1 cellular context compared by ENCODE assay signal in genomic region chr2:226515344-226516055, GRCh38.
TF ChIP-seq lines count a peak whose summit lies in the region.

No MANE protein-coding gene starts in this region.

TF ChIP-seq in HepG2, 621 proteins besides CTCF, POLR2A, EP300 and RAD21 (continued from another document and continues in another):
- 0 out of 2 replicates have a peak, but pooled peaks have one; percentile 19 for TF ChIP-seq TBX3 (IDR thresholded peaks at IDR 0.05; ENCODE audit: borderline replicate concordance)
- peak; percentile 98 for TF ChIP-seq HOMEZ (CRISPR knock-in tag; IDR thresholded peaks at IDR 0.05; ENCODE audit: low read depth)
- no peak for TF ChIP-seq RFX5 (IDR thresholded peaks at IDR 0.05; ENCODE audit: low read depth, low read length)
- no peak for TF ChIP-seq ZC3H13 (CRISPR knock-in tag; IDR thresholded peaks at IDR 0.05)
- TF ChIP-seq ZNF329 (CRISPR knock-in tag; IDR thresholded peaks at IDR 0.05; ENCODE audit: low read depth) = no peak
- peak; percentile 71 for TF ChIP-seq PPARG (CRISPR knock-in tag; conservative IDR thresholded peaks at IDR 0.05)
- no peak for TF ChIP-seq KLF13 (CRISPR knock-in tag; IDR thresholded peaks at IDR 0.05)
- TF ChIP-seq, protein P1, sequence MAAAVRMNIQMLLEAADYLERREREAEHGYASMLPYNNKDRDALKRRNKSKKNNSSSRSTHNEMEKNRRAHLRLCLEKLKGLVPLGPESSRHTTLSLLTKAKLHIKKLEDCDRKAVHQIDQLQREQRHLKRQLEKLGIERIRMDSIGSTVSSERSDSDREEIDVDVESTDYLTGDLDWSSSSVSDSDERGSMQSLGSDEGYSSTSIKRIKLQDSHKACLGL (CRISPR knock-in tag; IDR thresholded peaks at IDR 0.05) = no peak
- TF ChIP-seq TEAD3 (CRISPR knock-in tag; optimal IDR thresholded peaks at IDR 0.05; ENCODE audit: borderline replicate concordance) = peak; percentile 78
- peak; percentile 70; the same call in 1 of the 2 replicates for TF ChIP-seq ZBTB20 (CRISPR knock-in tag; IDR thresholded peaks at IDR 0.05; ENCODE audit: borderline replicate concordance, low read depth)
- TF ChIP-seq WIZ (CRISPR knock-in tag; IDR thresholded peaks at IDR 0.05) = 0 out of 2 replicates have a peak, but pooled peaks have one; percentile 53
- TF ChIP-seq, protein P2, sequence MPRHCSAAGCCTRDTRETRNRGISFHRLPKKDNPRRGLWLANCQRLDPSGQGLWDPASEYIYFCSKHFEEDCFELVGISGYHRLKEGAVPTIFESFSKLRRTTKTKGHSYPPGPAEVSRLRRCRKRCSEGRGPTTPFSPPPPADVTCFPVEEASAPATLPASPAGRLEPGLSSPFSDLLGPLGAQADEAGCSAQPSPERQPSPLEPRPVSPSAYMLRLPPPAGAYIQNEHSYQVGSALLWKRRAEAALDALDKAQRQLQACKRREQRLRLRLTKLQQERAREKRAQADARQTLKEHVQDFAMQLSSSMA (CRISPR knock-in tag; IDR thresholded peaks at IDR 0.05) = no peak
- no peak for TF ChIP-seq ZNF629 (CRISPR knock-in tag; conservative IDR thresholded peaks at IDR 0.05)
- TF ChIP-seq NONO (IDR thresholded peaks at IDR 0.05) = no peak
- peak; percentile 59; the same call in 1 of the 2 replicates for TF ChIP-seq NONO (CRISPR knock-in tag; conservative IDR thresholded peaks at IDR 0.05)
- no peak for TF ChIP-seq GATA4 (IDR thresholded peaks at IDR 0.05; ENCODE audit: borderline replicate concordance, low read depth)
- TF ChIP-seq ZFX (CRISPR knock-in tag; IDR thresholded peaks at IDR 0.05; ENCODE audit: low read depth) = no peak
- TF ChIP-seq, protein P3, sequence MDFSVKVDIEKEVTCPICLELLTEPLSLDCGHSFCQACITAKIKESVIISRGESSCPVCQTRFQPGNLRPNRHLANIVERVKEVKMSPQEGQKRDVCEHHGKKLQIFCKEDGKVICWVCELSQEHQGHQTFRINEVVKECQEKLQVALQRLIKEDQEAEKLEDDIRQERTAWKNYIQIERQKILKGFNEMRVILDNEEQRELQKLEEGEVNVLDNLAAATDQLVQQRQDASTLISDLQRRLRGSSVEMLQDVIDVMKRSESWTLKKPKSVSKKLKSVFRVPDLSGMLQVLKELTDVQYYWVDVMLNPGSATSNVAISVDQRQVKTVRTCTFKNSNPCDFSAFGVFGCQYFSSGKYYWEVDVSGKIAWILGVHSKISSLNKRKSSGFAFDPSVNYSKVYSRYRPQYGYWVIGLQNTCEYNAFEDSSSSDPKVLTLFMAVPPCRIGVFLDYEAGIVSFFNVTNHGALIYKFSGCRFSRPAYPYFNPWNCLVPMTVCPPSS (IDR thresholded peaks at IDR 0.05) = no peak
- TF ChIP-seq JUN (CRISPR knock-in tag; IDR thresholded peaks at IDR 0.05) = peak; percentile 77; the same call in 1 of the 2 replicates
- TF ChIP-seq ZNF10 (CRISPR knock-in tag; IDR thresholded peaks at IDR 0.05; ENCODE audit: borderline replicate concordance, low read depth) = no peak
- TF ChIP-seq FOSL1 (CRISPR knock-in tag; IDR thresholded peaks at IDR 0.05; ENCODE audit: borderline replicate concordance) = no peak
- peak; percentile 87 for TF ChIP-seq HNF4A (CRISPR knock-in tag; IDR thresholded peaks at IDR 0.05)
- TF ChIP-seq, protein P4, sequence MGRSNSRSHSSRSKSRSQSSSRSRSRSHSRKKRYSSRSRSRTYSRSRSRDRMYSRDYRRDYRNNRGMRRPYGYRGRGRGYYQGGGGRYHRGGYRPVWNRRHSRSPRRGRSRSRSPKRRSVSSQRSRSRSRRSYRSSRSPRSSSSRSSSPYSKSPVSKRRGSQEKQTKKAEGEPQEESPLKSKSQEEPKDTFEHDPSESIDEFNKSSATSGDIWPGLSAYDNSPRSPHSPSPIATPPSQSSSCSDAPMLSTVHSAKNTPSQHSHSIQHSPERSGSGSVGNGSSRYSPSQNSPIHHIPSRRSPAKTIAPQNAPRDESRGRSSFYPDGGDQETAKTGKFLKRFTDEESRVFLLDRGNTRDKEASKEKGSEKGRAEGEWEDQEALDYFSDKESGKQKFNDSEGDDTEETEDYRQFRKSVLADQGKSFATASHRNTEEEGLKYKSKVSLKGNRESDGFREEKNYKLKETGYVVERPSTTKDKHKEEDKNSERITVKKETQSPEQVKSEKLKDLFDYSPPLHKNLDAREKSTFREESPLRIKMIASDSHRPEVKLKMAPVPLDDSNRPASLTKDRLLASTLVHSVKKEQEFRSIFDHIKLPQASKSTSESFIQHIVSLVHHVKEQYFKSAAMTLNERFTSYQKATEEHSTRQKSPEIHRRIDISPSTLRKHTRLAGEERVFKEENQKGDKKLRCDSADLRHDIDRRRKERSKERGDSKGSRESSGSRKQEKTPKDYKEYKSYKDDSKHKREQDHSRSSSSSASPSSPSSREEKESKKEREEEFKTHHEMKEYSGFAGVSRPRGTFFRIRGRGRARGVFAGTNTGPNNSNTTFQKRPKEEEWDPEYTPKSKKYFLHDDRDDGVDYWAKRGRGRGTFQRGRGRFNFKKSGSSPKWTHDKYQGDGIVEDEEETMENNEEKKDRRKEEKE (IDR thresholded peaks at IDR 0.05) = no peak
- no peak for TF ChIP-seq HMG20B (CRISPR knock-in tag; conservative IDR thresholded peaks at IDR 0.05)
- TF ChIP-seq ARID2 (CRISPR knock-in tag; IDR thresholded peaks at IDR 0.05; ENCODE audit: borderline replicate concordance) = 0 out of 2 replicates have a peak, but pooled peaks have one; percentile 3
- no peak for TF ChIP-seq SIN3A (IDR thresholded peaks at IDR 0.05; ENCODE audit: borderline replicate concordance, low read depth, low read length)
- 0 out of 2 replicates have a peak, but pooled peaks have one; percentile 42 for TF ChIP-seq ZNF780A (CRISPR knock-in tag; IDR thresholded peaks at IDR 0.05)
- TF ChIP-seq, protein P5, sequence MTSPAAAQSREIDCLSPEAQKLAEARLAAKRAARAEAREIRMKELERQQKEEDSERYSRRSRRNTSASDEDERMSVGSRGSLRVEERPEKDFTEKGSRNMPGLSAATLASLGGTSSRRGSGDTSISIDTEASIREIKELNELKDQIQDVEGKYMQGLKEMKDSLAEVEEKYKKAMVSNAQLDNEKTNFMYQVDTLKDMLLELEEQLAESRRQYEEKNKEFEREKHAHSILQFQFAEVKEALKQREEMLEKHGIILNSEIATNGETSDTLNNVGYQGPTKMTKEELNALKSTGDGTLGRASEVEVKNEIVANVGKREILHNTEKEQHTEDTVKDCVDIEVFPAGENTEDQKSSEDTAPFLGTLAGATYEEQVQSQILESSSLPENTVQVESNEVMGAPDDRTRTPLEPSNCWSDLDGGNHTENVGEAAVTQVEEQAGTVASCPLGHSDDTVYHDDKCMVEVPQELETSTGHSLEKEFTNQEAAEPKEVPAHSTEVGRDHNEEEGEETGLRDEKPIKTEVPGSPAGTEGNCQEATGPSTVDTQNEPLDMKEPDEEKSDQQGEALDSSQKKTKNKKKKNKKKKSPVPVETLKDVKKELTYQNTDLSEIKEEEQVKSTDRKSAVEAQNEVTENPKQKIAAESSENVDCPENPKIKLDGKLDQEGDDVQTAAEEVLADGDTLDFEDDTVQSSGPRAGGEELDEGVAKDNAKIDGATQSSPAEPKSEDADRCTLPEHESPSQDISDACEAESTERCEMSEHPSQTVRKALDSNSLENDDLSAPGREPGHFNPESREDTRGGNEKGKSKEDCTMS (CRISPR knock-in tag; conservative IDR thresholded peaks at IDR 0.05) = no peak
- TF ChIP-seq ZNF564 (CRISPR knock-in tag; IDR thresholded peaks at IDR 0.05) = no peak
- TF ChIP-seq MLX (CRISPR knock-in tag; IDR thresholded peaks at IDR 0.05) = peak; percentile 94
- peak; percentile 48; the same call in 1 of the 2 replicates for TF ChIP-seq KAT7 (CRISPR knock-in tag; IDR thresholded peaks at IDR 0.05; ENCODE audit: borderline replicate concordance)
- TF ChIP-seq ETV6 (CRISPR knock-in tag; conservative IDR thresholded peaks at IDR 0.05) = no peak
- no peak for TF ChIP-seq SPEN (CRISPR knock-in tag; IDR thresholded peaks at IDR 0.05; ENCODE audit: low read depth)
- TF ChIP-seq, protein P6, sequence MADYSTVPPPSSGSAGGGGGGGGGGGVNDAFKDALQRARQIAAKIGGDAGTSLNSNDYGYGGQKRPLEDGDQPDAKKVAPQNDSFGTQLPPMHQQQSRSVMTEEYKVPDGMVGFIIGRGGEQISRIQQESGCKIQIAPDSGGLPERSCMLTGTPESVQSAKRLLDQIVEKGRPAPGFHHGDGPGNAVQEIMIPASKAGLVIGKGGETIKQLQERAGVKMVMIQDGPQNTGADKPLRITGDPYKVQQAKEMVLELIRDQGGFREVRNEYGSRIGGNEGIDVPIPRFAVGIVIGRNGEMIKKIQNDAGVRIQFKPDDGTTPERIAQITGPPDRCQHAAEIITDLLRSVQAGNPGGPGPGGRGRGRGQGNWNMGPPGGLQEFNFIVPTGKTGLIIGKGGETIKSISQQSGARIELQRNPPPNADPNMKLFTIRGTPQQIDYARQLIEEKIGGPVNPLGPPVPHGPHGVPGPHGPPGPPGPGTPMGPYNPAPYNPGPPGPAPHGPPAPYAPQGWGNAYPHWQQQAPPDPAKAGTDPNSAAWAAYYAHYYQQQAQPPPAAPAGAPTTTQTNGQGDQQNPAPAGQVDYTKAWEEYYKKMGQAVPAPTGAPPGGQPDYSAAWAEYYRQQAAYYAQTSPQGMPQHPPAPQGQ (CRISPR knock-in tag; IDR thresholded peaks at IDR 0.05; ENCODE audit: borderline replicate concordance) = no peak
- TF ChIP-seq REST (IDR thresholded peaks at IDR 0.05; ENCODE audit: borderline replicate concordance in 1 of 2, low read depth in 1 of 2, low read length in 2 of 2) = no peak
- no peak for TF ChIP-seq MAF1 (CRISPR knock-in tag; IDR thresholded peaks at IDR 0.05; ENCODE audit: borderline replicate concordance)
- no peak for TF ChIP-seq SUZ12 (IDR thresholded peaks at IDR 0.05; ENCODE audit: low read depth, low read length)
- peak; percentile 35; the same call in 1 of the 2 replicates for TF ChIP-seq GATAD1 (CRISPR knock-in tag; IDR thresholded peaks at IDR 0.05)
- TF ChIP-seq SATB2 (CRISPR knock-in tag; IDR thresholded peaks at IDR 0.05) = 0 out of 2 replicates have a peak, but pooled peaks have one; percentile 33
- no peak for TF ChIP-seq ZNF619 (CRISPR knock-in tag; IDR thresholded peaks at IDR 0.05)
- TF ChIP-seq NFYC (CRISPR knock-in tag; IDR thresholded peaks at IDR 0.05) = peak; percentile 41; the same call in 1 of the 2 replicates
- no peak for TF ChIP-seq PHB2 (IDR thresholded peaks at IDR 0.05; ENCODE audit: partially characterized antibody)
- no peak for TF ChIP-seq ZNF510 (CRISPR knock-in tag; IDR thresholded peaks at IDR 0.05; ENCODE audit: low read depth)
- TF ChIP-seq, protein P7, sequence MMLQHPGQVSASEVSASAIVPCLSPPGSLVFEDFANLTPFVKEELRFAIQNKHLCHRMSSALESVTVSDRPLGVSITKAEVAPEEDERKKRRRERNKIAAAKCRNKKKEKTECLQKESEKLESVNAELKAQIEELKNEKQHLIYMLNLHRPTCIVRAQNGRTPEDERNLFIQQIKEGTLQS (CRISPR knock-in tag; IDR thresholded peaks at IDR 0.05) = peak; percentile 22; the same call in 1 of the 2 replicates
- TF ChIP-seq CBX5 (CRISPR knock-in tag; IDR thresholded peaks at IDR 0.05; ENCODE audit: borderline replicate concordance) = no peak
- peak; percentile 45; the same call in 1 of the 2 replicates for TF ChIP-seq ZNF605 (CRISPR knock-in tag; IDR thresholded peaks at IDR 0.05)
- TF ChIP-seq TEAD2 (CRISPR knock-in tag; IDR thresholded peaks at IDR 0.05) = no peak
- no peak for TF ChIP-seq KLF6 (CRISPR knock-in tag; IDR thresholded peaks at IDR 0.05)
- TF ChIP-seq, protein P8, sequence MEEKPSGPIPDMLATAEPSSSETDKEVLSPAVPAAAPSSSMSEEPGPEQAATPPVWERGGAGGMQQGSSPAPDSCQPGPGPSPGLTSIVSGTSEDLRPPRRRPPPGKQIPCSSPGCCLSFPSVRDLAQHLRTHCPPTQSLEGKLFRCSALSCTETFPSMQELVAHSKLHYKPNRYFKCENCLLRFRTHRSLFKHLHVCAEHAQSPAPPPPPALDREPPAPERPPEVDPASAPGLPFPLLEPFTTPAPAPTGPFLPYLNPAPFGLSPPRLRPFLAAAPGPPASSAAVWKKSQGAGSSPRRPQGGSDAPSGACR (CRISPR knock-in tag; IDR thresholded peaks at IDR 0.05) = peak; percentile 62; the same call in 1 of the 2 replicates
- no peak for TF ChIP-seq ZNF569 (CRISPR knock-in tag; IDR thresholded peaks at IDR 0.05; ENCODE audit: borderline replicate concordance)
